ENCODE assay signal across 11 cellular contexts in the genomic region with DNA sequence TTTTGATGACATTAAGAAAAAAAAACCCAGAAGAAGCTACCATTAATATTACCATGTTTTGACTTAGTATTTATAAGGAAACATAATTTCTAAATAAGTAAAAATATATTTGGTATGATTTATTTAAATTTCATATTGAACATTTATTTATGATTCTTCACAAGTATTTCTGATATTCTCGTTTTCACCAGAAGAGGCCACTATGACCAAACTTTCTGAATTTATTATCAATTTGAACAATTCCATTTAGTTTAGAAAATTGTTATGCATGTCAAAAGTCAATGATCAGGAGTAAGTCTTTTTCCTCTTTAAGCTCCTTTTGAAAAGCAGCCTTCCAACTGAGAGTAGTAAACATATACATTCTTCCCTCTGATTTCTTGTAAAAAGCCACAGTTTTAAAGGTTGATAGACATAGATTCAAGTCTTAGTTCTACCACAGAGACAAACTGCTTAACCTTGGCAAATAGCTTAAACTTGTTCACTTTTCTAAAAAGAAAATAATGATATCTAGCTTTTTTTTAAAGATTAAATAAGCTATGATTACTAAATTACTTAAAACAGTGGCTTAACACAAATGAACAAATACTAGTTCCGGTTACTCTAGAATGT.
DNase-seq lines count a peak whose midpoint lies in the region; ATAC-seq and TF ChIP-seq lines count a peak whose summit lies in the region.
"Had no signal": no experiment of that assay in that cellular context is flagged by ENCODE, and none has a peak within 500 bp of the region (broad histone marks: within the 10 kb centered on the region; RNA-seq: fewer than 3 reads in every experiment).

No MANE protein-coding gene starts in this region.

- H3K27me3 Mint-ChIP-seq in GM23338 (ENCODE audit: insufficient read depth, low read depth, poor library complexity), result no peaks in the 10 kb centered on the region

- DNase-seq in AG08395 (ENCODE audit: low spot score), result peak; percentile 6
- DNase-seq in GM23338 (ENCODE audit: low spot score), result peak; percentile 4
- peak; percentile 49 for DNase-seq in SK-MEL-5 (ENCODE audit: low read depth, low spot score)
- peak; percentile 18 for DNase-seq in glomerular endothelial cell (ENCODE audit: extremely low read depth, low read depth, low spot score)
- no peak for DNase-seq in islet precursor cell
- no peak for DNase-seq in activated T-cell treated with anti-CD3 and anti-CD28 coated beads, Interleukin-2, amount 50 U/mL, for 48 hours
- DNase-seq: activated CD8-positive, alpha-beta memory T cell treated with anti-CD3 and anti-CD28 coated beads for 24 hours; NCI-H2171 had no signal

- no peaks in the 10 kb centered on the region for H3K9me2 ChIP-seq in GM23338 (ENCODE audit: insufficient read depth)

- no peaks in the 10 kb centered on the region for H3K4me1 Mint-ChIP-seq in GM23338

- no peak overlapping the region for H2AFZ ChIP-seq in GM23338

- H3K36me3 ChIP-seq in GM23338 (ENCODE audit: insufficient read depth), result no peaks in the 10 kb centered on the region
- H3K36me3 ChIP-seq: thoracic aorta had no signal

- H3F3A ChIP-seq in GM23338 (replicated peaks; ENCODE audit: low read depth), result no peaks in the 10 kb centered on the region

- no peak overlapping the region for H3K4me3 Mint-ChIP-seq in GM23338

- H3K27me3 ChIP-seq in GM23338 (ENCODE audit: insufficient read depth), result no peaks in the 10 kb centered on the region

- H3K27ac Mint-ChIP-seq in GM23338, result no peak overlapping the region

- ATAC-seq in GM23338, result no peak
- ATAC-seq in GM18873 (IDR thresholded peaks at IDR 0.05; ENCODE audit: low FRiP score, unreplicated experiment), result no peak
- no peak for ATAC-seq in GM18861 (IDR thresholded peaks at IDR 0.05; ENCODE audit: unreplicated experiment)

- peak in 1 of 2 experiments; percentile 46; a peak in 2 of 4 replicates for TF ChIP-seq CTCF in GM23338 (conservative IDR thresholded peaks at IDR 0.05; ENCODE audit: low read depth in 2 of 2)

- no peaks in the 10 kb centered on the region for H3K79me2 ChIP-seq in GM23338 (replicated peaks; ENCODE audit: insufficient read depth)

- no peak overlapping the region for H3K27ac ChIP-seq in GM23338 (ENCODE audit: low read depth)
- H3K27ac ChIP-seq: thoracic aorta had no signal

- no peak overlapping the region for H3K4me3 ChIP-seq in GM23338
- H3K4me3 ChIP-seq: thoracic aorta had no signal

- no peak overlapping the region for H3K4me2 ChIP-seq in GM23338

- in situ Hi-C loops in SK-MEL-5 (cut with HindIII; ENCODE audit: low pct_unique_long_range_greater_than_20kb, low sequenced_read_pairs), result no loop called here

- H3K36me3 Mint-ChIP-seq in GM23338 (ENCODE audit: low read depth), result no peaks in the 10 kb centered on the region

- H4K20me1 ChIP-seq in GM23338 (replicated peaks; ENCODE audit: insufficient read depth), result no peaks in the 10 kb centered on the region

- no peaks in the 10 kb centered on the region for H3K4me1 ChIP-seq in GM23338 (ENCODE audit: insufficient read depth)

- H3K9me3 Mint-ChIP-seq in GM23338, result no peaks in the 10 kb centered on the region

TF ChIP-seq in GM23338, 12 proteins besides CTCF, POLR2A, EP300 and RAD21:
- TF ChIP-seq STAT1 (IDR thresholded peaks at IDR 0.05; ENCODE audit: unreplicated experiment) (no peak), EZH2phosphoT487 (IDR thresholded peaks at IDR 0.05; ENCODE audit: unreplicated experiment) (no peak), ZNF331 (CRISPR knock-in tag; IDR thresholded peaks at IDR 0.05; ENCODE audit: low read depth) (no peak), ZNF114 (CRISPR knock-in tag; IDR thresholded peaks at IDR 0.05) (no peak)
- TF ChIP-seq, protein P1, sequence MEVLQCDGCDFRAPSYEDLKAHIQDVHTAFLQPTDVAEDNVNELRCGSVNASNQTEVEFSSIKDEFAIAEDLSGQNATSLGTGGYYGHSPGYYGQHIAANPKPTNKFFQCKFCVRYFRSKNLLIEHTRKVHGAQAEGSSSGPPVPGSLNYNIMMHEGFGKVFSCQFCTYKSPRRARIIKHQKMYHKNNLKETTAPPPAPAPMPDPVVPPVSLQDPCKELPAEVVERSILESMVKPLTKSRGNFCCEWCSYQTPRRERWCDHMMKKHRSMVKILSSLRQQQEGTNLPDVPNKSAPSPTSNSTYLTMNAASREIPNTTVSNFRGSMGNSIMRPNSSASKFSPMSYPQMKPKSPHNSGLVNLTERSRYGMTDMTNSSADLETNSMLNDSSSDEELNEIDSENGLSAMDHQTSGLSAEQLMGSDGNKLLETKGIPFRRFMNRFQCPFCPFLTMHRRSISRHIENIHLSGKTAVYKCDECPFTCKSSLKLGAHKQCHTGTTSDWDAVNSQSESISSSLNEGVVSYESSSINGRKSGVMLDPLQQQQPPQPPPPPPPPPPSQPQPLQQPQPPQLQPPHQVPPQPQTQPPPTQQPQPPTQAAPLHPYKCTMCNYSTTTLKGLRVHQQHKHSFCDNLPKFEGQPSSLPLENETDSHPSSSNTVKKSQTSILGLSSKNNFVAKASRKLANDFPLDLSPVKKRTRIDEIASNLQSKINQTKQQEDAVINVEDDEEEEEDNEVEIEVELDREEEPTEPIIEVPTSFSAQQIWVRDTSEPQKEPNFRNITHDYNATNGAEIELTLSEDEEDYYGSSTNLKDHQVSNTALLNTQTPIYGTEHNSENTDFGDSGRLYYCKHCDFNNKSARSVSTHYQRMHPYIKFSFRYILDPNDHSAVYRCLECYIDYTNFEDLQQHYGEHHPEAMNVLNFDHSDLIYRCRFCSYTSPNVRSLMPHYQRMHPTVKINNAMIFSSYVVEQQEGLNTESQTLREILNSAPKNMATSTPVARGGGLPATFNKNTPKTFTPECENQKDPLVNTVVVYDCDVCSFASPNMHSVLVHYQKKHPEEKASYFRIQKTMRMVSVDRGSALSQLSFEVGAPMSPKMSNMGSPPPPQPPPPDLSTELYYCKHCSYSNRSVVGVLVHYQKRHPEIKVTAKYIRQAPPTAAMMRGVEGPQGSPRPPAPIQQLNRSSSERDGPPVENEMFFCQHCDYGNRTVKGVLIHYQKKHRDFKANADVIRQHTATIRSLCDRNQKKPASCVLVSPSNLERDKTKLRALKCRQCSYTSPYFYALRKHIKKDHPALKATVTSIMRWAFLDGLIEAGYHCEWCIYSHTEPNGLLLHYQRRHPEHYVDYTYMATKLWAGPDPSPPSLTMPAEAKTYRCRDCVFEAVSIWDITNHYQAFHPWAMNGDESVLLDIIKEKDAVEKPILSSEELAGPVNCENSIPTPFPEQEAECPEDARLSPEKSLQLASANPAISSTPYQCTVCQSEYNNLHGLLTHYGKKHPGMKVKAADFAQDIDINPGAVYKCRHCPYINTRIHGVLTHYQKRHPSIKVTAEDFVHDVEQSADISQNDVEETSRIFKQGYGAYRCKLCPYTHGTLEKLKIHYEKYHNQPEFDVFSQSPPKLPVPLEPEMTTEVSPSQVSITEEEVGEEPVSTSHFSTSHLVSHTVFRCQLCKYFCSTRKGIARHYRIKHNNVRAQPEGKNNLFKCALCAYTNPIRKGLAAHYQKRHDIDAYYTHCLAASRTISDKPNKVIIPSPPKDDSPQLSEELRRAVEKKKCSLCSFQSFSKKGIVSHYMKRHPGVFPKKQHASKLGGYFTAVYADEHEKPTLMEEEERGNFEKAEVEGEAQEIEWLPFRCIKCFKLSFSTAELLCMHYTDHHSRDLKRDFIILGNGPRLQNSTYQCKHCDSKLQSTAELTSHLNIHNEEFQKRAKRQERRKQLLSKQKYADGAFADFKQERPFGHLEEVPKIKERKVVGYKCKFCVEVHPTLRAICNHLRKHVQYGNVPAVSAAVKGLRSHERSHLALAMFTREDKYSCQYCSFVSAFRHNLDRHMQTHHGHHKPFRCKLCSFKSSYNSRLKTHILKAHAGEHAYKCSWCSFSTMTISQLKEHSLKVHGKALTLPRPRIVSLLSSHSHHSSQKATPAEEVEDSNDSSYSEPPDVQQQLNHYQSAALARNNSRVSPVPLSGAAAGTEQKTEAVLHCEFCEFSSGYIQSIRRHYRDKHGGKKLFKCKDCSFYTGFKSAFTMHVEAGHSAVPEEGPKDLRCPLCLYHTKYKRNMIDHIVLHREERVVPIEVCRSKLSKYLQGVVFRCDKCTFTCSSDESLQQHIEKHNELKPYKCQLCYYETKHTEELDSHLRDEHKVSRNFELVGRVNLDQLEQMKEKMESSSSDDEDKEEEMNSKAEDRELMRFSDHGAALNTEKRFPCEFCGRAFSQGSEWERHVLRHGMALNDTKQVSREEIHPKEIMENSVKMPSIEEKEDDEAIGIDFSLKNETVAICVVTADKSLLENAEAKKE (CRISPR knock-in tag; IDR thresholded peaks at IDR 0.05), result no peak
- TF ChIP-seq, protein P2, sequence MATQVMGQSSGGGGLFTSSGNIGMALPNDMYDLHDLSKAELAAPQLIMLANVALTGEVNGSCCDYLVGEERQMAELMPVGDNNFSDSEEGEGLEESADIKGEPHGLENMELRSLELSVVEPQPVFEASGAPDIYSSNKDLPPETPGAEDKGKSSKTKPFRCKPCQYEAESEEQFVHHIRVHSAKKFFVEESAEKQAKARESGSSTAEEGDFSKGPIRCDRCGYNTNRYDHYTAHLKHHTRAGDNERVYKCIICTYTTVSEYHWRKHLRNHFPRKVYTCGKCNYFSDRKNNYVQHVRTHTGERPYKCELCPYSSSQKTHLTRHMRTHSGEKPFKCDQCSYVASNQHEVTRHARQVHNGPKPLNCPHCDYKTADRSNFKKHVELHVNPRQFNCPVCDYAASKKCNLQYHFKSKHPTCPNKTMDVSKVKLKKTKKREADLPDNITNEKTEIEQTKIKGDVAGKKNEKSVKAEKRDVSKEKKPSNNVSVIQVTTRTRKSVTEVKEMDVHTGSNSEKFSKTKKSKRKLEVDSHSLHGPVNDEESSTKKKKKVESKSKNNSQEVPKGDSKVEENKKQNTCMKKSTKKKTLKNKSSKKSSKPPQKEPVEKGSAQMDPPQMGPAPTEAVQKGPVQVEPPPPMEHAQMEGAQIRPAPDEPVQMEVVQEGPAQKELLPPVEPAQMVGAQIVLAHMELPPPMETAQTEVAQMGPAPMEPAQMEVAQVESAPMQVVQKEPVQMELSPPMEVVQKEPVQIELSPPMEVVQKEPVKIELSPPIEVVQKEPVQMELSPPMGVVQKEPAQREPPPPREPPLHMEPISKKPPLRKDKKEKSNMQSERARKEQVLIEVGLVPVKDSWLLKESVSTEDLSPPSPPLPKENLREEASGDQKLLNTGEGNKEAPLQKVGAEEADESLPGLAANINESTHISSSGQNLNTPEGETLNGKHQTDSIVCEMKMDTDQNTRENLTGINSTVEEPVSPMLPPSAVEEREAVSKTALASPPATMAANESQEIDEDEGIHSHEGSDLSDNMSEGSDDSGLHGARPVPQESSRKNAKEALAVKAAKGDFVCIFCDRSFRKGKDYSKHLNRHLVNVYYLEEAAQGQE (IDR thresholded peaks at IDR 0.05; ENCODE audit: unreplicated experiment), result no peak

Comparison
In these comparisons a context has a peak if more than half of its experiments do, and no peak if none do; other contexts are left out.
1. DNase-seq: peak in AG08395 (single experiment), GM23338 (single experiment), SK-MEL-5 (single experiment) and glomerular endothelial cell (single experiment); none in islet precursor cell (single experiment) and activated T-cell treated with anti-CD3 and anti-CD28 coated beads, Interleukin-2, amount 50 U/mL, for 48 hours (0 of 2).